Comparison of ENCODE assay signal across 7 cellular contexts in the genomic region with DNA sequence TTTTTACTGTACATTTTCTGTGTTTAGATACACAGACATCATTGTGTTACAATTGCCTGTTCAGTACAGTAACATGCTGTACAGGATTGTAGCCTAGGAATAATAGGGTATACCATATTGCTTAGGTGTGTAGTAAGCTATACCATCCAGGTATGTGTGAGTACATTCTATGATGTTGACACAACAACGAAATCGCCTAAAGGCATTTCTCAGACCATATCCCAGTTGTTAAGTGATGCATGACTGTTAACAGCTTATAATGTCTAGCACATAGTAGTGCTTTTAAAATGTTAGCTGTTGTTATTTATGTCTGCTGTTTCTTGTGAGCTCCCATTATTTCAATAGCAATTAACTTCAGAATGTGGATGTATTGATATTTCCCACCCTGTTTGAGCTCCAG. TPM values are rescaled to one million over a fixed set of nuclear protein-coding genes. Genes with fewer than 3 reads are reported as not detected.
"Had no signal": no experiment of that assay in that cellular context is flagged by ENCODE, and none has a peak within 500 bp of the region (broad histone marks: within the 10 kb centered on the region; RNA-seq: fewer than 3 reads in every experiment).

No MANE protein-coding gene starts in this region.

- H3K27ac Mint-ChIP-seq: HFFc6, IgD-negative memory B cell had no signal

- H3K36me3 ChIP-seq: HAP-1 had no signal

- H3K9me3 Mint-ChIP-seq: HFFc6 had no signal

- H2AFZ ChIP-seq: GM23248 had no signal

- H3K36me3 Mint-ChIP-seq: IgD-negative memory B cell had no signal

- H3K27ac ChIP-seq: GM23248 had no signal

- H3K4me1 Mint-ChIP-seq: IgD-negative memory B cell had no signal

- H3K4me3 ChIP-seq: GM23248, HAP-1 had no signal

- H3K9ac ChIP-seq: GM23248 had no signal

- FAIRE-seq: HepG2 had no signal

- H3K4me3 Mint-ChIP-seq: HFFc6, IgD-negative memory B cell had no signal

- DNase-seq: GM23248, GOT3, H7, HFFc6 had no signal

RNA-seq across cellular contexts. Expression of a gene that starts 4.5 kb away (rescaled TPM):
- polyA plus RNA-seq: IgD-negative memory B cell had no signal
